8 cellular contexts compared by ENCODE assay signal in genomic region chr6:170152989-170153388, GRCh38.
DNase-seq lines count a peak whose midpoint lies in the region; ATAC-seq and TF ChIP-seq lines count a peak whose summit lies in the region.

No MANE protein-coding gene starts in this region.

- H3K27ac Mint-ChIP-seq in activated CD4-positive, alpha-beta memory T cell treated with anti-CD3 and anti-CD28 coated beads, Interleukin-2, amount 10 ng/mL, durations not matched to agents 7 days and 5 days: no peak overlapping the region

- peaks cover 0 to 2% of the 10 kb centered on the region in 2 donors for H3K4me1 ChIP-seq in lung (ENCODE audit: control insufficient read depth in 2 of 2, insufficient read depth in 2 of 2, low read length in 2 of 2)

- no peaks in the 10 kb centered on the region for H3K27me3 ChIP-seq in lung (ENCODE audit: control insufficient read depth, insufficient read depth)

- POLR2A ChIA-PET in activated CD4-positive, alpha-beta memory T cell treated with anti-CD3 and anti-CD28 coated beads, Interleukin-2, amount 10 ng/mL, durations not matched to agents 7 days and 5 days (lab: Charles Lee): no interaction called here

- H3K36me3 Mint-ChIP-seq in activated CD4-positive, alpha-beta memory T cell treated with anti-CD3 and anti-CD28 coated beads, Interleukin-2, amount 10 ng/mL, durations not matched to agents 7 days and 5 days (ENCODE audit: low read depth): no peaks in the 10 kb centered on the region

- DNase-seq in DMS153 (lab: John Stamatoyannopoulos, UW) (peak; percentile 88), NCI-H1694 treated with DMSO at 0.1 percent for 48 hours (lab: John Stamatoyannopoulos, UW) (peak; percentile 49), cardiac fibroblast (ENCODE audit: low read depth in 2 of 2) (peak; percentile 9 to 19), lung (ENCODE audit: low spot score) (peak; percentile 65)
- no peak for DNase-seq in activated CD4-positive, alpha-beta memory T cell treated with anti-CD3 and anti-CD28 coated beads, Interleukin-2, amount 10 ng/mL, durations not matched to agents 7 days and 5 days

- CTCF ChIA-PET in activated CD4-positive, alpha-beta memory T cell treated with anti-CD3 and anti-CD28 coated beads, Interleukin-2, amount 10 ng/mL, durations not matched to agents 7 days and 5 days (lab: Charles Lee): no interaction called here

- peaks cover 11% of the 10 kb centered on the region for H3K4me1 Mint-ChIP-seq in activated CD4-positive, alpha-beta memory T cell treated with anti-CD3 and anti-CD28 coated beads, Interleukin-2, amount 10 ng/mL, durations not matched to agents 7 days and 5 days

- H3K27ac ChIP-seq in lung (ENCODE audit: low read depth in 1 of 2, low read length in 1 of 2): peak overlapping the region in 1 of 2 donors; percentile 87

- H3K4me3 ChIP-seq in cardiac fibroblast (replicated peaks in 1 of 2; ENCODE audit: low read depth in 2 of 2, low read length in 2 of 2): no peak overlapping the region
- H3K4me3 ChIP-seq in lung: no peak overlapping the region

- H3K9me3 ChIP-seq in lung (ENCODE audit: control insufficient read depth in 2 of 2, insufficient read depth in 1 of 2, low read length in 1 of 2): no peaks in the 10 kb centered on the region

- peaks cover 18% of the 10 kb centered on the region for H3K27me3 Mint-ChIP-seq in activated CD4-positive, alpha-beta memory T cell treated with anti-CD3 and anti-CD28 coated beads, Interleukin-2, amount 10 ng/mL, durations not matched to agents 7 days and 5 days

- H3K4me3 Mint-ChIP-seq in activated CD4-positive, alpha-beta memory T cell treated with anti-CD3 and anti-CD28 coated beads, Interleukin-2, amount 10 ng/mL, durations not matched to agents 7 days and 5 days: no peak overlapping the region

- ATAC-seq in lung (ENCODE audit: insufficient read depth, low FRiP score) (peak; percentile 5), GM18520 (IDR thresholded peaks at IDR 0.05; ENCODE audit: unreplicated experiment) (no peak), HG02571 (IDR thresholded peaks at IDR 0.05; ENCODE audit: unreplicated experiment) (no peak), HG03571 (IDR thresholded peaks at IDR 0.05; ENCODE audit: unreplicated experiment) (no peak)

- TF ChIP-seq CTCF in cardiac fibroblast (IDR thresholded peaks at IDR 0.05; ENCODE audit: low read depth, low read length): no peak
- no peak for TF ChIP-seq CTCF in lung (IDR thresholded peaks at IDR 0.05; ENCODE audit: control extremely low read depth, extremely low read depth)

- 31 to 35% methylated on average over 12 to 13 of the region's 13 CpGs for WGBS in lung, 2 donors

- no peaks in the 10 kb centered on the region for H3K36me3 ChIP-seq in lung (ENCODE audit: control insufficient read depth in 2 of 2, insufficient read depth in 2 of 2, low read length in 2 of 2)

- H3K9me3 Mint-ChIP-seq in activated CD4-positive, alpha-beta memory T cell treated with anti-CD3 and anti-CD28 coated beads, Interleukin-2, amount 10 ng/mL, durations not matched to agents 7 days and 5 days: no peaks in the 10 kb centered on the region
